In the genomic region with DNA sequence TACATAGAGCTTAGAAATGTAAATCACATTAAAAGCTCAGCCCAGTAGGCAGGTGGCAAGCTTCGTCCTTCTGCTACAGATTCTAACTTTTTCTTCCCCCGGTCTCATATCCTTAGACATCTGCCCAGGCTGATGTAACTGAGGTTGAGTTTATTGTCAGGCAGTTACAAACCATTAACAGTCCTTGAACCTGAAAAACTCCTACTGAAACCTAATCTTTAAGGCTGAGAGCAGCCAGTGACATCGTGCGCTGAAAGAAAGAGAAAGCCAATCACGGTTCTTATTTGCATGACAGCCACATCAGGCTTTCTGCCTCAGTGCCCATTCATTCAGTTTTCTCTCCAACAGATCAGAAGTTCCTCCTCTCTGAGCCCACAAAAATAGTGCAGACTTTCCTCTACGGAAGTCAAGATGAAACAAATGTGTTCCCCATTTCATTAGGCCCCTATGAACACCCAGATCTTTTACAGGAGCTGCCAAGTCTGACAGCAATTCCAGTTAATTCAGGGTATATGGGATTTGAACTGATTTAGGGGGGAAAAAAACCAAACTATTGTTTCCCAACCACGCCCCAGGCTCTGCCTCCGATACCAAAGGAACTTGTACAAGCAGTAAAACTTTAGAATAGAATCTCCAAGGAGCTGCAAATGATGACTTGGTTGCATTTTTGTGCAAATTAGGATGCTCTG, we compare ENCODE assay signal across 8 cellular contexts. TPM values are rescaled to one million over a fixed set of nuclear protein-coding genes. Genes with fewer than 3 reads are reported as not detected.
A peak's percentile ranks its signal among the peaks of the same experiment; 100 is the strongest.
DNase-seq lines count a peak whose midpoint lies in the region; ATAC-seq, FAIRE-seq and TF ChIP-seq lines count a peak whose summit lies in the region.

A gene with protein sequence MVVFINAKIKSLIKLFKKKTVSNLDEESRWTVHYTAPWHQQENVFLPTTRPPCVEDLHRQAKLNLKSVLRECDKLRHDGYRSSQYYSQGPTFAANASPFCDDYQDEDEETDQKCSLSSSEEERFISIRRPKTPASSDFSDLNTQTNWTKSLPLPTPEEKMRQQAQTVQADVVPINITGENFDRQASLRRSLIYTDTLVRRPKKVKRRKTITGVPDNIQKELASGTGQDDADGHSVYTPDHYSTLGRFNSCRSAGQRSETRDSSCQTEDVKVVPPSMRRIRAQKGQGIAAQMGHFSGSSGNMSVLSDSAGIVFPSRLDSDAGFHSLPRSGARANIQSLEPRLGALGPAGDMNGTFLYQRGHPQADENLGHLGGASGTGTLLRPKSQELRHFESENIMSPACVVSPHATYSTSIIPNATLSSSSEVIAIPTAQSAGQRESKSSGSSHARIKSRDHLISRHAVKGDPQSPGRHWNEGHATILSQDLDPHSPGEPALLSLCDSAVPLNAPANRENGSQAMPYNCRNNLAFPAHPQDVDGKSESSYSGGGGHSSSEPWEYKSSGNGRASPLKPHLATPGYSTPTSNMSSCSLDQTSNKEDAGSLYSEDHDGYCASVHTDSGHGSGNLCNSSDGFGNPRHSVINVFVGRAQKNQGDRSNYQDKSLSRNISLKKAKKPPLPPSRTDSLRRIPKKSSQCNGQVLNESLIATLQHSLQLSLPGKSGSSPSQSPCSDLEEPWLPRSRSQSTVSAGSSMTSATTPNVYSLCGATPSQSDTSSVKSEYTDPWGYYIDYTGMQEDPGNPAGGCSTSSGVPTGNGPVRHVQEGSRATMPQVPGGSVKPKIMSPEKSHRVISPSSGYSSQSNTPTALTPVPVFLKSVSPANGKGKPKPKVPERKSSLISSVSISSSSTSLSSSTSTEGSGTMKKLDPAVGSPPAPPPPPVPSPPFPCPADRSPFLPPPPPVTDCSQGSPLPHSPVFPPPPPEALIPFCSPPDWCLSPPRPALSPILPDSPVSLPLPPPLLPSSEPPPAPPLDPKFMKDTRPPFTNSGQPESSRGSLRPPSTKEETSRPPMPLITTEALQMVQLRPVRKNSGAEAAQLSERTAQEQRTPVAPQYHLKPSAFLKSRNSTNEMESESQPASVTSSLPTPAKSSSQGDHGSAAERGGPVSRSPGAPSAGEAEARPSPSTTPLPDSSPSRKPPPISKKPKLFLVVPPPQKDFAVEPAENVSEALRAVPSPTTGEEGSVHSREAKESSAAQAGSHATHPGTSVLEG (N-terminal part only) (minus strand): TSS at position 192 of the 689 bp plus-strand sequence. CDS start 204 bp downstream, outside the sequence.

- no peak for TF ChIP-seq CTCF in AG04450 (IDR thresholded peaks at IDR 0.05; ENCODE audit: low read depth, low read length)

- H3K27me3 ChIP-seq in AG04450 (ENCODE audit: control insufficient read depth, insufficient read depth, low read length), result no peaks in the 10 kb centered on the region
- H3K27me3 ChIP-seq in iPS-15b (ENCODE audit: control insufficient read depth, insufficient read depth, low read length), result no peaks in the 10 kb centered on the region
- no peaks in the 10 kb centered on the region for H3K27me3 ChIP-seq in skeletal muscle tissue (ENCODE audit: control insufficient read depth in 3 of 3, insufficient read depth in 3 of 3, low read length in 3 of 3)

- H3K27ac ChIP-seq in AG04450 (ENCODE audit: low read depth, low read length) (no peak within 1 kb of the TSS), skeletal muscle tissue (ENCODE audit: low read depth, low read length) (no peak within 1 kb of the TSS)

- DNase-seq in AG04450 (ENCODE audit: low read depth, low spot score) (no peak), GM19239 (ENCODE audit: insufficient read length, low spot score) (peak; percentile 25), SKM-1 treated with dmso at 0.1 percent for 144 hours (lab: John Stamatoyannopoulos, UW; ENCODE audit: unreplicated experiment) (peak; percentile 74), cerebellar nuclear complex (lab: John Stamatoyannopoulos, UW) (no peak)

- FAIRE-seq in GM19239 (lab: Jason Lieb, UNC), result peak; percentile 85

- H3K9ac ChIP-seq in iPS-15b (ENCODE audit: low read depth, low read length) (peak within 1 kb of the TSS; percentile 27), skeletal muscle tissue (ENCODE audit: low read depth in 1 of 3, low read length in 3 of 3) (no peak within 1 kb of the TSS)

- CTCF ChIA-PET in AG04450 (lab: Charles Lee), result interaction anchor here (1.8 to 3.1 kb wide), 2 partner anchors 10 to 21 kb away, joined by 5 to 16 read pairs; no protein-coding TSS in a partner anchor

- H3K4me1 ChIP-seq in iPS-15b (ENCODE audit: control insufficient read depth, insufficient read depth, low read length) (peaks cover 15% of the 10 kb centered on the region), skeletal muscle tissue (ENCODE audit: control insufficient read depth in 3 of 3, insufficient read depth in 3 of 3, low read length in 3 of 3) (no peaks in the 10 kb centered on the region)

- no peaks in the 10 kb centered on the region for H3K9me3 ChIP-seq in AG04450 (ENCODE audit: control insufficient read depth, insufficient read depth, low read length)
- H3K9me3 ChIP-seq in iPS-15b (ENCODE audit: control insufficient read depth, insufficient read depth, low read length), result no peaks in the 10 kb centered on the region
- no peaks in the 10 kb centered on the region for H3K9me3 ChIP-seq in skeletal muscle tissue (ENCODE audit: control insufficient read depth in 3 of 3, low read length in 3 of 3)

- H3K36me3 ChIP-seq in iPS-15b (ENCODE audit: control insufficient read depth, insufficient read depth, low read length) (no peaks in the 10 kb centered on the region), skeletal muscle tissue (ENCODE audit: control insufficient read depth in 3 of 3, insufficient read depth in 3 of 3, low read length in 3 of 3) (no peaks in the 10 kb centered on the region)

- POLR2A ChIA-PET in AG04450 (lab: Yijun Ruan, JAX), result no interaction called here

- peak; percentile 97 for ATAC-seq in HG03196 (IDR thresholded peaks at IDR 0.05; ENCODE audit: unreplicated experiment)
- no peak for ATAC-seq in activated CD4-positive, CD25-positive, alpha-beta regulatory T cell treated with anti-CD3 and anti-CD28 coated beads, Interleukin-2, amount 50 U/mL, for 24 hours

- H3K4me3 ChIP-seq in AG04450 (ENCODE audit: low read depth, low read length) (no peak within 1 kb of the TSS), iPS-15b (ENCODE audit: low read depth, low read length) (peak within 1 kb of the TSS; percentile 36), skeletal muscle tissue (ENCODE audit: low read length in 3 of 3) (no peak within 1 kb of the TSS)

RNA-seq across cellular contexts. Expression of the gene that starts here (rescaled TPM):
- polyA plus RNA-seq in AG04450 (2011; rRNA removed), result 10.2 and 10.5 TPM in 2 replicates
- polyA minus RNA-seq in AG04450 (2011; rRNA and poly(A)+ RNA removed), result 58.7 and 81.5 TPM in 2 replicates
- total RNA-seq in skeletal muscle tissue, result 25.1 TPM

Comparison
In these comparisons a context has a peak if more than half of its experiments do, and no peak if none do; other contexts are left out.
1. DNase-seq: peak in GM19239 (single experiment) and SKM-1 treated with dmso at 0.1 percent for 144 hours (single experiment); none in AG04450 (single experiment) and cerebellar nuclear complex (0 of 2).